In the genomic region with DNA sequence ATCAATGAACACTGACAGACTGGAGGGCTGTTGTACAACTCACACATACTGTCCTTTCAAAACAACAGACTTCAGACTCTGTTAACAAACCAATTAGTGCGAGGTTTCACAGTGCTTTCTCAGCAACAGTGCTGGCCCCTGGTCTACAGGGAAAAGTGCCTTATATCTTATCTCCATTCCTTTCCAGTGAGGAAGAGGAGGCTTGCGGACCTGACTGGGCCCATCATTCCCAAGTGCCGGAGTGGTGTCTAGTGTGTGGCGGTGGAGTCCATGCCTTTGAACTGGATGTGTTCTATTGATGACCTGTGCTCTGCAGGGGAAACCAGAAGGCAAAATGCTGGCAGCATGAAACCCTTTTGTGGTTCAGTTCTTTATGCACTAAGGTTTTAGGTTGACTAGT, we compare ENCODE assay signal across 12 cellular contexts. TPM values are rescaled to one million over a fixed set of nuclear protein-coding genes. Genes with fewer than 3 reads are reported as not detected.
A peak's percentile ranks its signal among the peaks of the same experiment; 100 is the strongest.
DNase-seq lines count a peak whose midpoint lies in the region; ATAC-seq and TF ChIP-seq lines count a peak whose summit lies in the region.
"Had no signal": no experiment of that assay in that cellular context is flagged by ENCODE, and none has a peak within 500 bp of the region (broad histone marks: within the 10 kb centered on the region; RNA-seq: fewer than 3 reads in every experiment).

No MANE protein-coding gene starts in this region.

- H3K4me3 Mint-ChIP-seq in osteocyte (ENCODE audit: unreplicated experiment) = no peak overlapping the region
- H3K4me3 Mint-ChIP-seq: CD8-positive, alpha-beta memory T cell had no signal

- H3K4me1 Mint-ChIP-seq in osteocyte (ENCODE audit: unreplicated experiment) = peaks cover 4% of the 10 kb centered on the region

- 61 to 68% methylated on average over 4 of the region's 4 CpGs for WGBS in heart right ventricle, 2 donors
- 85 to 92% (median 87%) methylated on average over 4 of the region's 4 CpGs for WGBS in adrenal gland, 4 donors

- no peak for TF ChIP-seq POLR2A in adrenal gland (IDR thresholded peaks at IDR 0.05)

- H3K4me1 ChIP-seq in cardiac muscle cell (ENCODE audit: low read depth) = peaks cover 39% of the 10 kb centered on the region
- peaks cover 3 to 74% (median 25%) of the 10 kb centered on the region in 9 donors for H3K4me1 ChIP-seq in heart right ventricle
- peaks cover 14 to 40% of the 10 kb centered on the region in 2 donors for H3K4me1 ChIP-seq in adrenal gland (replicated peaks in 1 of 2)
- H3K4me1 ChIP-seq: SJCRH30 had no signal

- H3K27me3 ChIP-seq in cardiac muscle cell (no peaks in the 10 kb centered on the region), heart right ventricle (no peaks in the 10 kb centered on the region), adrenal gland (no peaks in the 10 kb centered on the region)
- H3K27me3 ChIP-seq: Peyer's patch, SJCRH30 had no signal

- H3K9me3 ChIP-seq in cardiac muscle cell (ENCODE audit: low read depth) (no peaks in the 10 kb centered on the region), heart right ventricle (no peaks in the 10 kb centered on the region), adrenal gland (replicated peaks in 1 of 3) (no peaks in the 10 kb centered on the region)
- H3K9me3 ChIP-seq: Peyer's patch, SJCRH30 had no signal

- H3K4me3 ChIP-seq in cardiac muscle cell (no peak overlapping the region), heart right ventricle (no peak overlapping the region), adrenal gland (no peak overlapping the region)
- H3K4me3 ChIP-seq: Peyer's patch, SJCRH30 had no signal

- H3K27ac ChIP-seq in cardiac muscle cell (peak overlapping the region; percentile 86), heart right ventricle (peak overlapping the region in 5 of 10 donors; percentile 2 to 63 (median 32)), adrenal gland (peak overlapping the region in 3 of 5 donors; percentile 40 to 83 (median 46))
- H3K27ac ChIP-seq: HL-60, Peyer's patch, SJCRH30 had no signal

- TF ChIP-seq CTCF in cardiac muscle cell (IDR thresholded peaks at IDR 0.05; ENCODE audit: low read depth, low read length) (no peak), heart right ventricle (IDR thresholded peaks at IDR 0.05) (no peak), adrenal gland (IDR thresholded peaks at IDR 0.05) (no peak), osteocyte (IDR thresholded peaks at IDR 0.05) (no peak)

- peak in 1 of 2 donors; percentile 2 for DNase-seq in cardiac muscle cell (ENCODE audit: low read depth in 1 of 2, low spot score in 1 of 2)
- DNase-seq in heart right ventricle = no peak
- DNase-seq in adrenal gland = no peak
- peak; percentile 54 for DNase-seq in osteocyte (ENCODE audit: extremely low spot score, unreplicated experiment)
- no peak for DNase-seq in activated T-cell treated with anti-CD3 and anti-CD28 coated beads, Interleukin-2, amount 50 U/mL, for 48 hours
- DNase-seq in activated CD8-positive, alpha-beta memory T cell treated with anti-CD3 and anti-CD28 coated beads, Interleukin-2, amount 50 U/mL, for 48 hours = no peak
- DNase-seq: 8988T; CD8-positive, alpha-beta memory T cell had no signal

- H3K27ac Mint-ChIP-seq in osteocyte (ENCODE audit: unreplicated experiment) = no peak overlapping the region

- ATAC-seq in heart right ventricle = no peak
- no peak for ATAC-seq in GM18498 (IDR thresholded peaks at IDR 0.05; ENCODE audit: unreplicated experiment)

- no peaks in the 10 kb centered on the region for H3K9me3 Mint-ChIP-seq in osteocyte (ENCODE audit: unreplicated experiment)
- H3K9me3 Mint-ChIP-seq: CD8-positive, alpha-beta memory T cell had no signal

- H3K27me3 Mint-ChIP-seq in osteocyte (ENCODE audit: unreplicated experiment) = peaks cover 5% of the 10 kb centered on the region
- H3K27me3 Mint-ChIP-seq: CD8-positive, alpha-beta memory T cell had no signal

- intact Hi-C loops in heart right ventricle (cut with DNase I) (loop anchor here in 9 of 10 donors (2.0 to 10.0 kb wide), 7 partner anchors 37 to 132 kb away; a partner anchor contains a TSS), adrenal gland (cut with DNase I) (loop anchor here in 1 of 2 donors (2.0 kb wide), 1 partner anchor 39 kb away; no protein-coding TSS in a partner anchor)

- H3K36me3 ChIP-seq in cardiac muscle cell (peaks cover 37% of the 10 kb centered on the region), heart right ventricle (peaks cover 0 to 56% (median 43%) of the 10 kb centered on the region in 9 donors), adrenal gland (replicated peaks in 1 of 2) (peaks cover 0 to 65% of the 10 kb centered on the region in 2 donors)

- H3K36me3 Mint-ChIP-seq in osteocyte (ENCODE audit: unreplicated experiment) = peaks cover 17% of the 10 kb centered on the region

RNA-seq across cellular contexts. Expression of a gene that starts 33.7 kb away (rescaled TPM):
- total RNA-seq in cardiac muscle cell (22.6 and 25.9 TPM in 2 replicates), heart right ventricle (10 to 100 TPM; 19.8 to 29.4 (median 23.4) TPM), adrenal gland (10 to 100 TPM; 13.2 to 27.3 (median 17.7) TPM), osteocyte (23.3 and 28.4 TPM in 2 replicates)
- polyA plus RNA-seq in cardiac muscle cell (14.6 and 17.2 TPM in 2 replicates), heart right ventricle (10 to 100 TPM in 1 of 2 donors, 1 to 10 TPM in 1; 8.5 to 22.3 TPM), adrenal gland (10 to 100 TPM; 19.1 to 24.0 (median 20.8) TPM)

RNA-seq across cellular contexts. Expression of a gene that starts 34.2 kb away (rescaled TPM):
- total RNA-seq in cardiac muscle cell (22.1 and 26.6 TPM in 2 replicates), heart right ventricle (10 to 100 TPM; 11.8 to 20.4 (median 15.9) TPM), adrenal gland (10 to 100 TPM in 7 of 8 donors, 1 to 10 TPM in 1; 9.8 to 24.8 (median 18.5) TPM), osteocyte (34.9 and 42.2 TPM in 2 replicates)
- polyA plus RNA-seq in cardiac muscle cell (34.4 and 39.2 TPM in 2 replicates), heart right ventricle (1 to 10 TPM; 6.6 to 9.0 TPM), adrenal gland (10 to 100 TPM in 1 of 3 donors, 1 to 10 TPM in 2; 7.8 to 24.3 (median 8.9) TPM)
